8 cellular contexts compared by ENCODE assay signal in genomic region chr13:110615005-110615321, GRCh38. TPM values are rescaled to one million over a fixed set of nuclear protein-coding genes. Genes with fewer than 3 reads are reported as not detected.
DNase-seq lines count a peak whose midpoint lies in the region; ATAC-seq and TF ChIP-seq lines count a peak whose summit lies in the region.

No MANE protein-coding gene starts in this region.

- H3K18ac ChIP-seq in mesenchymal stem cell (ENCODE audit: low read depth in 1 of 2, low read length in 2 of 2), result peak overlapping the region; percentile 73 to 90

- H3K4me3 Mint-ChIP-seq in brain, result peak overlapping the region; percentile 88 to 97 (median 90)

- H4K91ac ChIP-seq in mesenchymal stem cell (ENCODE audit: low read length), result peak overlapping the region; percentile 90

- H3K9me3 Mint-ChIP-seq in brain, result peaks cover 5 to 13% (median 10%) of the 10 kb centered on the region in 5 experiments

- ATAC-seq in Right ventricle myocardium superior (ENCODE audit: poor library complexity) (peak; percentile 2), upper lobe of left lung (ENCODE audit: low FRiP score in 2 of 2) (peak in 1 of 2 donors; percentile 27), HG02610 (IDR thresholded peaks at IDR 0.05; ENCODE audit: unreplicated experiment) (no peak), GM18498 (IDR thresholded peaks at IDR 0.05; ENCODE audit: unreplicated experiment) (no peak), left colon (no peak)

- H2BK120ac ChIP-seq in mesenchymal stem cell (ENCODE audit: low read depth, low read length), result no peak overlapping the region

- H3K27me3 ChIP-seq in mesenchymal stem cell (ENCODE audit: control insufficient read depth in 1 of 2, insufficient read depth in 1 of 2, low read length in 2 of 2) (no peaks in the 10 kb centered on the region), upper lobe of left lung (no peaks in the 10 kb centered on the region)

- 88% methylated on average over 11 of the region's 11 CpGs for WGBS in mesenchymal stem cell
- 86 to 89% methylated on average over 10 to 11 of the region's 11 CpGs for WGBS in upper lobe of left lung, 2 donors

- H3K4me1 ChIP-seq in mesenchymal stem cell (ENCODE audit: control insufficient read depth, insufficient read depth, low read depth, low read length) (peaks cover 20% of the 10 kb centered on the region), upper lobe of left lung (peaks cover 20 to 27% (median 24%) of the 10 kb centered on the region in 4 donors)

- peaks cover 54% of the 10 kb centered on the region for H3K27me3 Mint-ChIP-seq in brain

- no peak overlapping the region for H2BK15ac ChIP-seq in mesenchymal stem cell (ENCODE audit: low read depth, poor library complexity, severe bottlenecking)

- H3K4ac ChIP-seq in mesenchymal stem cell (ENCODE audit: low read depth in 1 of 2, low read length in 2 of 2), result peak overlapping the region; percentile 90 to 92

- H2AFZ ChIP-seq in mesenchymal stem cell (ENCODE audit: low read depth, low read length), result peak overlapping the region; percentile 55

- H3K14ac ChIP-seq in mesenchymal stem cell (ENCODE audit: low read length in 2 of 2), result no peak overlapping the region

- H3K27ac Mint-ChIP-seq in brain, result peak overlapping the region; percentile 93 to 98 (median 97)

- no peaks in the 10 kb centered on the region for H3K36me3 ChIP-seq in mesenchymal stem cell (ENCODE audit: control insufficient read depth in 1 of 2, insufficient read depth in 2 of 2, low read depth in 1 of 2, low read length in 2 of 2)
- no peaks in the 10 kb centered on the region for H3K36me3 ChIP-seq in upper lobe of left lung

- no peak overlapping the region for H3K23ac ChIP-seq in mesenchymal stem cell (ENCODE audit: low read length in 2 of 2)

- no peak overlapping the region for H2BK12ac ChIP-seq in mesenchymal stem cell (ENCODE audit: low read length in 2 of 2)

- peak overlapping the region; percentile 94 for H3K9ac ChIP-seq in mesenchymal stem cell (ENCODE audit: low read length)

- H2BK5ac ChIP-seq in mesenchymal stem cell (ENCODE audit: low read depth, low read length, poor library complexity, severe bottlenecking), result no peak overlapping the region

- no peak for TF ChIP-seq CTCF in brain (conservative IDR thresholded peaks at IDR 0.05)
- no peak for TF ChIP-seq CTCF in upper lobe of left lung (IDR thresholded peaks at IDR 0.05)

- intact Hi-C loops in Right ventricle myocardium superior (cut with DNase I), result no loop called here
- intact Hi-C loops in cardiac septum (cut with DNase I), result loop anchor here (2.0 kb wide), 1 partner anchor 98 kb away; the partner anchor contains the start of gene ING1
- intact Hi-C loops in left colon (cut with DNase I, micrococcal nuclease), result no loop called here

- H3K4me2 ChIP-seq in mesenchymal stem cell (ENCODE audit: low read length, poor library complexity, severe bottlenecking), result peak overlapping the region; percentile 31

- peaks cover 15% of the 10 kb centered on the region for H3K36me3 Mint-ChIP-seq in brain

- no peak for TF ChIP-seq EP300 in upper lobe of left lung (IDR thresholded peaks at IDR 0.05)

- peaks cover 36% of the 10 kb centered on the region for H3K4me1 Mint-ChIP-seq in brain

- H3K27ac ChIP-seq in mesenchymal stem cell (ENCODE audit: low read length, poor library complexity, severe bottlenecking) (peak overlapping the region; percentile 57), upper lobe of left lung (peak overlapping the region; percentile 88 to 95 (median 92))

- no peak for DNase-seq in Right ventricle myocardium superior
- no peak for DNase-seq in cardiac septum (ENCODE audit: low spot score)
- no peak for DNase-seq in mesenchymal stem cell
- peak in 1 of 2 donors; percentile 43 for DNase-seq in upper lobe of left lung
- DNase-seq in left colon, result no peak

- H3K4me3 ChIP-seq in mesenchymal stem cell (ENCODE audit: insufficient read depth in 1 of 2, low read depth in 1 of 2, low read length in 2 of 2), result peak overlapping the region in 1 of 2 experiments; percentile 91
- peak overlapping the region in 3 of 4 donors; percentile 77 to 86 (median 81) for H3K4me3 ChIP-seq in upper lobe of left lung

- H4K8ac ChIP-seq in mesenchymal stem cell (ENCODE audit: low read length), result peak overlapping the region; percentile 99

- H3K9me3 ChIP-seq in mesenchymal stem cell (ENCODE audit: control insufficient read depth, low read length) (no peaks in the 10 kb centered on the region), upper lobe of left lung (no peaks in the 10 kb centered on the region)

- no peak for TF ChIP-seq POLR2A in upper lobe of left lung (IDR thresholded peaks at IDR 0.05)

- H3K79me1 ChIP-seq in mesenchymal stem cell (replicated peaks; ENCODE audit: low read length, poor library complexity, severe bottlenecking), result peaks cover under 1% of the 10 kb centered on the region

- H2AK5ac ChIP-seq in mesenchymal stem cell (ENCODE audit: low read length, severe bottlenecking), result peak overlapping the region; percentile 69

RNA-seq across cellular contexts. Expression of gene NAXD, which starts 0.4 kb away (rescaled TPM):
- total RNA-seq in Right ventricle myocardium superior (27.6 TPM), cardiac septum (23.7 TPM), upper lobe of left lung (10 to 100 TPM; 19.6 to 38.8 (median 29.4) TPM), left colon (10 to 100 TPM; 35.9 to 36.4 TPM)
- 45.8 TPM for polyA plus RNA-seq in brain (ENCODE audit: insufficient read depth, low read depth, low replicate concordance)
- 17.1 TPM for polyA plus RNA-seq in mesenchymal stem cell (2013, experiment 1 of 2)
- 17.1 TPM for polyA plus RNA-seq in mesenchymal stem cell (2013, experiment 2 of 2)

RNA-seq across cellular contexts. Expression of gene RAB20, which starts 53.4 kb away (rescaled TPM):
- total RNA-seq in Right ventricle myocardium superior (10.0 TPM), cardiac septum (12.6 TPM), upper lobe of left lung (10 to 100 TPM; 46.7 to 80.7 (median 57.8) TPM), left colon (10 to 100 TPM; 37.1 to 53.5 TPM)
- 3.1 TPM for polyA plus RNA-seq in brain (ENCODE audit: insufficient read depth, low read depth, low replicate concordance)
- 5.1 TPM for polyA plus RNA-seq in mesenchymal stem cell (2013, experiment 1 of 2)
- polyA plus RNA-seq in mesenchymal stem cell (2013, experiment 2 of 2), result 5.2 TPM
